ENCODE assay signal across 8 cellular contexts in genomic region chr21:43646550-43647260, GRCh38. TPM values are rescaled to one million over a fixed set of nuclear protein-coding genes. Genes with fewer than 3 reads are reported as not detected.
DNase-seq lines count a peak whose midpoint lies in the region; TF ChIP-seq lines count a peak whose summit lies in the region.

No MANE protein-coding gene starts in this region.

- H3K9me3 ChIP-seq in ovary (no peaks in the 10 kb centered on the region), tibial artery (no peaks in the 10 kb centered on the region)

- H3K27me3 ChIP-seq in ovary = no peaks in the 10 kb centered on the region
- H3K27me3 ChIP-seq in tibial artery = no peaks in the 10 kb centered on the region

- no peak for TF ChIP-seq EP300 in ovary (IDR thresholded peaks at IDR 0.05)

- 18 to 20% (median 19%) methylated on average over 7 of the region's 7 CpGs for WGBS in ovary, 3 donors

- H3K27ac ChIP-seq in ovary (peak overlapping the region in 1 of 2 donors; percentile 70), tibial artery (peak overlapping the region in 1 of 2 donors; percentile 43)

- TF ChIP-seq CTCF in ovary (IDR thresholded peaks at IDR 0.05) (peak; percentile 97 to 99 (median 99)), tibial artery (IDR thresholded peaks at IDR 0.05) (peak; percentile 98 to 99)

- H3K4me1 ChIP-seq in ovary (ENCODE audit: insufficient read depth) = no peaks in the 10 kb centered on the region
- H3K4me1 ChIP-seq in tibial artery = peaks cover 0 to 23% (median 3%) of the 10 kb centered on the region in 4 donors

- in situ Hi-C loops in SK-MEL-5 (cut with HindIII; ENCODE audit: low pct_unique_long_range_greater_than_20kb, low sequenced_read_pairs) = no loop called here

- H3K36me3 ChIP-seq in ovary (no peaks in the 10 kb centered on the region), tibial artery (no peaks in the 10 kb centered on the region)

- DNase-seq in COR-L47 (lab: John Stamatoyannopoulos, UW) = peak; percentile 80
- DNase-seq in GOT3 (lab: John Stamatoyannopoulos, UW) = peak; percentile 66
- DNase-seq in NCI-H1092 (lab: John Stamatoyannopoulos, UW) = peak; percentile 87
- peak; percentile 89 for DNase-seq in SK-MEL-5 (ENCODE audit: low read depth, low spot score)
- DNase-seq in activated naive CD4-positive, alpha-beta T cell (lab: John Stamatoyannopoulos, UW) = peak; percentile 54 to 74 (median 68)
- peak; percentile 86 for DNase-seq in germinal center (ENCODE audit: low spot score)
- peak; percentile 84 to 92 (median 91) for DNase-seq in ovary
- peak; percentile 92 to 95 for DNase-seq in tibial artery

- intact Hi-C loops in ovary (cut with DNase I) = no loop called here
- intact Hi-C loops in tibial artery (cut with DNase I; ENCODE audit: low total_unique reads) = no loop called here

- no peak for TF ChIP-seq POLR2A in ovary (IDR thresholded peaks at IDR 0.05)

- H3K4me3 ChIP-seq in ovary (no peak overlapping the region), tibial artery (no peak overlapping the region)

RNA-seq across cellular contexts. Expression of gene HSF2BP, which starts 12.6 kb away (rescaled TPM):
- total RNA-seq in SK-MEL-5 (2014; rRNA removed; shearing (Covaris generic)) = 0.40 and 0.77 TPM in 2 replicates
- polyA plus RNA-seq in SK-MEL-5 (2015; cell fraction: cytosol; rRNA removed) = 0.22 and 1.7 TPM in 2 replicates
- 0.72 TPM in 1 of 2 replicates, not detected in the other for polyA plus RNA-seq in SK-MEL-5 (2015; cell fraction: nucleus; rRNA removed)
- 1 to 10 TPM in 5 of 7 donors, under 1 TPM in 2; 0.69 to 2.9 (median 1.5) TPM for total RNA-seq in ovary
- under 1 TPM; 0.58 to 0.68 TPM for polyA plus RNA-seq in ovary

RNA-seq across cellular contexts. Expression of gene RRP1B, which starts 12.7 kb away (rescaled TPM):
- 22.9 and 23.5 TPM in 2 replicates for total RNA-seq in SK-MEL-5 (2014; rRNA removed; shearing (Covaris generic))
- polyA plus RNA-seq in SK-MEL-5 (2015; cell fraction: cytosol; rRNA removed) = 24.3 and 31.0 TPM in 2 replicates
- 15.0 and 17.6 TPM in 2 replicates for polyA plus RNA-seq in SK-MEL-5 (2015; cell fraction: nucleus; rRNA removed)
- 10 to 100 TPM; 17.3 to 31.8 (median 29.0) TPM for total RNA-seq in ovary
- 10 to 100 TPM; 11.3 to 19.8 TPM for polyA plus RNA-seq in ovary
